Comparison of ENCODE assay signal across 17 cellular contexts in the genomic region with DNA sequence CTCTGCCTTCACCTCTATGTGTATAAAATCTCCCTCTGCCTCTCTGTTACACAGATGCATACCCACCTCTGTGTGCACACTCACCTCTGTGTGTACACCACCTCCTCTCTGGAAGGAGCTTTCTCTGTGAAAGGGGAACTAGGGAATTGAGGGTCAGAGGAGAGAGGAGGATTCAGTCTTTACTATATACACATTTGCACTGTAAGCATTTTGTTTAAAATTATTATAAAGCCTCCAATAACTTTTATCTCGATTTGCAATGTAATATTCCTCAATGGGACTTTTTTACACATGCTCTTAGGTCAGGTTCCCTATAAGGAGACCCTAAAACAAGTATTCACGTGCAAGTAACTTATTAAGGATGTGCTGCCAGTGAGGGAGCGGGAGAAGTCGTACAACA.
DNase-seq lines count a peak whose midpoint lies in the region; ATAC-seq and TF ChIP-seq lines count a peak whose summit lies in the region.
"Had no signal": no experiment of that assay in that cellular context is flagged by ENCODE, and none has a peak within 500 bp of the region (broad histone marks: within the 10 kb centered on the region; RNA-seq: fewer than 3 reads in every experiment).

No MANE protein-coding gene starts in this region.

- peaks cover 98% of the 10 kb centered on the region for H3K36me3 Mint-ChIP-seq in activated T-cell treated with anti-CD3 and anti-CD28 coated beads, Interleukin-2, amount 50 U/mL, for 24 hours (ENCODE audit: low read depth)
- H3K36me3 Mint-ChIP-seq in CD8-positive, alpha-beta T cell, result peaks cover 98% of the 10 kb centered on the region
- H3K36me3 Mint-ChIP-seq in activated naive CD4-positive, alpha-beta T cell treated with anti-CD3 and anti-CD28 coated beads, Interleukin-2, amount 50 U/mL, for 72 hours, result peaks cover 28 to 86% of the 10 kb centered on the region in 2 donors
- H3K36me3 Mint-ChIP-seq in naive thymus-derived CD4-positive, alpha-beta T cell, result peaks cover 35 to 83% (median 68%) of the 10 kb centered on the region in 5 donors

- H3K4me2 ChIP-seq in Karpas-422 (ENCODE audit: low read depth, low read length, poor library complexity, severe bottlenecking), result no peak overlapping the region

- no peaks in the 10 kb centered on the region for H4K20me1 ChIP-seq in Karpas-422 (ENCODE audit: insufficient read depth, low read depth, low read length)

- intact Hi-C loops in CD8-positive, alpha-beta T cell (cut with DNase I, micrococcal nuclease), result no loop called here
- intact Hi-C loops in naive thymus-derived CD4-positive, alpha-beta T cell (cut with micrococcal nuclease), result no loop called here
- intact Hi-C loops in esophagus squamous epithelium (cut with DNase I), result no loop called here

- no peaks in the 10 kb centered on the region for H3K9me3 ChIP-seq in CD8-positive, alpha-beta T cell (ENCODE audit: low read length)
- no peaks in the 10 kb centered on the region for H3K9me3 ChIP-seq in naive thymus-derived CD4-positive, alpha-beta T cell (ENCODE audit: control insufficient read depth in 2 of 3, low read length in 3 of 3)
- no peaks in the 10 kb centered on the region for H3K9me3 ChIP-seq in esophagus squamous epithelium
- no peaks in the 10 kb centered on the region for H3K9me3 ChIP-seq in Karpas-422 (ENCODE audit: low read length)

- CTCF ChIA-PET in CD8-positive, alpha-beta T cell (lab: Charles Lee), result no interaction called here
- CTCF ChIA-PET in naive thymus-derived CD4-positive, alpha-beta T cell (lab: Charles Lee), result interaction anchor here (0.6 kb wide), 1 partner anchor 240 kb away, joined by 3 read pairs; no protein-coding TSS in a partner anchor

- TF ChIP-seq POLR2A in esophagus squamous epithelium (IDR thresholded peaks at IDR 0.05), result no peak

- H3K36me3 ChIP-seq in CD8-positive, alpha-beta T cell (ENCODE audit: insufficient read depth, low read length), result peaks cover 22% of the 10 kb centered on the region
- H3K36me3 ChIP-seq in naive thymus-derived CD4-positive, alpha-beta T cell (ENCODE audit: control insufficient read depth in 2 of 3, insufficient read depth in 3 of 3, low read length in 3 of 3), result peaks cover 13 to 73% (median 22%) of the 10 kb centered on the region in 3 experiments
- peaks cover 0 to 20% (median 3%) of the 10 kb centered on the region in 3 donors for H3K36me3 ChIP-seq in esophagus squamous epithelium
- peaks cover 95% of the 10 kb centered on the region for H3K36me3 ChIP-seq in Karpas-422 (ENCODE audit: insufficient read depth, low read length)

- H3K4me3 Mint-ChIP-seq in activated T-cell treated with anti-CD3 and anti-CD28 coated beads, Interleukin-2, amount 50 U/mL, for 24 hours, result no peak overlapping the region
- H3K4me3 Mint-ChIP-seq in CD8-positive, alpha-beta T cell, result no peak overlapping the region
- H3K4me3 Mint-ChIP-seq in naive thymus-derived CD4-positive, alpha-beta T cell, result peak overlapping the region in 2 of 10 donors; percentile 4 to 24
- H3K4me3 Mint-ChIP-seq: CD14-positive monocyte had no signal

- WGBS in esophagus squamous epithelium, 2 donors, result 80 to 94% methylated on average over 2 to 4 of the region's 4 CpGs

- no peak for DNase-seq in activated T-cell treated with anti-CD3 and anti-CD28 coated beads, Interleukin-2, amount 50 U/mL, for 24 hours
- DNase-seq in activated T-cell treated with anti-CD3 and anti-CD28 coated beads, Interleukin-2, amount 50 U/mL, for 1 hour, result no peak
- no peak for DNase-seq in CD8-positive, alpha-beta T cell
- no peak for DNase-seq in activated naive CD4-positive, alpha-beta T cell treated with anti-CD3 and anti-CD28 coated beads, Interleukin-2, amount 50 U/mL, for 72 hours (ENCODE audit: low spot score in 2 of 2)
- DNase-seq in naive thymus-derived CD4-positive, alpha-beta T cell, result no peak
- DNase-seq in esophagus squamous epithelium (lab: John Stamatoyannopoulos, UW), result no peak
- DNase-seq in NCI-H1930 (lab: John Stamatoyannopoulos, UW), result no peak
- DNase-seq in Karpas-422, result no peak
- DNase-seq: DND-41, GDM1, GOT3, KBM-7, NCI-H1092, NCI-H1694, NCI-H82, SHP77 treated with DMSO at 0.1 percent for 48 hours had no signal

- no peak for TF ChIP-seq CTCF in CD8-positive, alpha-beta T cell (IDR thresholded peaks at IDR 0.05)
- TF ChIP-seq CTCF in esophagus squamous epithelium (IDR thresholded peaks at IDR 0.05), result no peak

- no peak overlapping the region for H3K4me3 ChIP-seq in CD8-positive, alpha-beta T cell (ENCODE audit: low read depth, low read length)
- no peak overlapping the region for H3K4me3 ChIP-seq in naive thymus-derived CD4-positive, alpha-beta T cell (ENCODE audit: low read length)
- H3K4me3 ChIP-seq in esophagus squamous epithelium, result no peak overlapping the region
- no peak overlapping the region for H3K4me3 ChIP-seq in Karpas-422 (ENCODE audit: low read length)

- H3K27ac ChIP-seq in CD8-positive, alpha-beta T cell (ENCODE audit: low read depth, low read length), result no peak overlapping the region
- H3K27ac ChIP-seq in naive thymus-derived CD4-positive, alpha-beta T cell (ENCODE audit: low read depth, low read length), result peak overlapping the region; percentile 27
- H3K27ac ChIP-seq in esophagus squamous epithelium (no peak overlapping the region), Karpas-422 (ENCODE audit: low read length) (no peak overlapping the region)

- H3K4me1 ChIP-seq in CD8-positive, alpha-beta T cell (ENCODE audit: insufficient read depth, low read length), result peaks cover 6% of the 10 kb centered on the region
- H3K4me1 ChIP-seq in naive thymus-derived CD4-positive, alpha-beta T cell (ENCODE audit: control insufficient read depth in 2 of 2, insufficient read depth in 2 of 2, low read length in 2 of 2), result peaks cover 0 to 6% of the 10 kb centered on the region in 2 donors
- peaks cover 0 to 10% (median 0%) of the 10 kb centered on the region in 3 donors for H3K4me1 ChIP-seq in esophagus squamous epithelium
- peaks cover 16% of the 10 kb centered on the region for H3K4me1 ChIP-seq in Karpas-422 (ENCODE audit: low read length)

- no peak for ATAC-seq in CD8-positive, alpha-beta T cell
- ATAC-seq in activated naive CD4-positive, alpha-beta T cell treated with anti-CD3 and anti-CD28 coated beads, Interleukin-2, amount 50 U/mL, for 72 hours, result no peak
- ATAC-seq in naive thymus-derived CD4-positive, alpha-beta T cell, result no peak

- POLR2A ChIA-PET in CD8-positive, alpha-beta T cell (lab: Charles Lee), result interaction anchor here (0.7 to 1.2 kb wide), 3 partner anchors 9 to 17 kb away, joined by 3 read pairs; no protein-coding TSS in a partner anchor
- POLR2A ChIA-PET in naive thymus-derived CD4-positive, alpha-beta T cell (lab: Charles Lee), result interaction anchor here (1.5 kb wide), 1 partner anchor 9 kb away, joined by 5 read pairs; no protein-coding TSS in a partner anchor

- no peaks in the 10 kb centered on the region for H3K27me3 Mint-ChIP-seq in activated T-cell treated with anti-CD3 and anti-CD28 coated beads, Interleukin-2, amount 50 U/mL, for 24 hours
- H3K27me3 Mint-ChIP-seq in CD8-positive, alpha-beta T cell (ENCODE audit: low read depth), result no peaks in the 10 kb centered on the region
- H3K27me3 Mint-ChIP-seq in naive thymus-derived CD4-positive, alpha-beta T cell, result no peaks in the 10 kb centered on the region

- H3K4me1 Mint-ChIP-seq in activated T-cell treated with anti-CD3 and anti-CD28 coated beads, Interleukin-2, amount 50 U/mL, for 24 hours (ENCODE audit: low read depth), result peaks cover 66% of the 10 kb centered on the region
- peaks cover 57% of the 10 kb centered on the region for H3K4me1 Mint-ChIP-seq in CD8-positive, alpha-beta T cell (ENCODE audit: low read depth)
- peaks cover 22 to 92% (median 75%) of the 10 kb centered on the region in 7 donors for H3K4me1 Mint-ChIP-seq in naive thymus-derived CD4-positive, alpha-beta T cell

- no peaks in the 10 kb centered on the region for H3K27me3 ChIP-seq in CD8-positive, alpha-beta T cell (ENCODE audit: insufficient read depth, low read length)
- H3K27me3 ChIP-seq in naive thymus-derived CD4-positive, alpha-beta T cell (ENCODE audit: control insufficient read depth in 2 of 2, insufficient read depth in 2 of 2, low read length in 2 of 2), result no peaks in the 10 kb centered on the region
- H3K27me3 ChIP-seq in esophagus squamous epithelium (no peaks in the 10 kb centered on the region), Karpas-422 (ENCODE audit: low read length) (no peaks in the 10 kb centered on the region)

- H3K9ac ChIP-seq in Karpas-422 (ENCODE audit: low read length), result no peak overlapping the region

- peaks cover 88% of the 10 kb centered on the region for H3K79me2 ChIP-seq in Karpas-422 (ENCODE audit: low read length)

- H3K9me3 Mint-ChIP-seq in activated T-cell treated with anti-CD3 and anti-CD28 coated beads, Interleukin-2, amount 50 U/mL, for 24 hours, result no peaks in the 10 kb centered on the region
- no peaks in the 10 kb centered on the region for H3K9me3 Mint-ChIP-seq in CD8-positive, alpha-beta T cell
- peaks cover 5 to 6% of the 10 kb centered on the region in 2 donors for H3K9me3 Mint-ChIP-seq in activated naive CD4-positive, alpha-beta T cell treated with anti-CD3 and anti-CD28 coated beads, Interleukin-2, amount 50 U/mL, for 72 hours
- peaks cover 0 to 11% (median 0%) of the 10 kb centered on the region in 11 donors for H3K9me3 Mint-ChIP-seq in naive thymus-derived CD4-positive, alpha-beta T cell
- H3K9me3 Mint-ChIP-seq: CD14-positive monocyte had no signal

- H2AFZ ChIP-seq in Karpas-422 (ENCODE audit: low read length), result no peak overlapping the region

- H3K27ac Mint-ChIP-seq in activated T-cell treated with anti-CD3 and anti-CD28 coated beads, Interleukin-2, amount 50 U/mL, for 24 hours, result peak overlapping the region; percentile 75
- peak overlapping the region; percentile 88 for H3K27ac Mint-ChIP-seq in CD8-positive, alpha-beta T cell
- H3K27ac Mint-ChIP-seq in activated naive CD4-positive, alpha-beta T cell treated with anti-CD3 and anti-CD28 coated beads, Interleukin-2, amount 50 U/mL, for 72 hours, result peak overlapping the region; percentile 84 to 92
- peak overlapping the region; percentile 1 to 94 (median 80) for H3K27ac Mint-ChIP-seq in naive thymus-derived CD4-positive, alpha-beta T cell

- no peaks in the 10 kb centered on the region for H3K9me2 ChIP-seq in Karpas-422 (replicated peaks; ENCODE audit: insufficient read depth, low read length)
